Comparison of ENCODE assay signal across 9 cellular contexts in the genomic region with DNA sequence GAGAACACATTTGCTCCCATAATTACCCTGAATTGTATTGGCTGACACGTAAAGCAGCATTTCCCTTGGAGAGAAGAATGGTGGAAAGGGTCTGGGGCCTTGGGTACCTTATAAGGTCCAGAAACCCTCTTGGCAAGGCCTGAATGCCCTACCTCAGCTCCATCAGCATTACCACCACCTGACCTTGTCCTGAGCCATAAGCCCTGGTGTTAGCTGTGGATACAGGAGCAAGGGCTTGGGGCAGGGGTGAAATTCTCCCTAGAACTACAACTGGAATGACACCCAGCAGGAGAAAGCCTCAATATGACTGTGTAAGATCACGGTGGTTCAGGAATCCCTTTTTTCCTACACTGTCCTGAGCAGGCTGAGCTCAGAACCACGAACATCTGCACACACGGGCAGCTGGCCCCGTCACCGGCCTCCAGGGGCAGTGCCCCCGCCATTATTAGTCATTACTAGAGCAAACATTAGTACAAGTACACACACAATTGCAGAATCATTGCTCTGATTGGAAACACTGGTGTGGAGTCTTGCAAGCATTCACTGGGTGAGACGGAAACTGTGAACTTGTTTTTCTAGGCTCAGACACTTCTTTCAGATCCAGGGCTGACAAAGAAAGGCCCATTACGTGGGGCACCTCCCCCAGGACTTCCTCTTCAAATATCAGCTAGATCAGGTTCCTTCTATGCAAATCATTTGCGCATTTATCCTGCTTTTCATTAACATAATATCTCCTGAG. TPM values are rescaled to one million over a fixed set of nuclear protein-coding genes. Genes with fewer than 3 reads are reported as not detected.
DNase-seq lines count a peak whose midpoint lies in the region; ATAC-seq, FAIRE-seq and TF ChIP-seq lines count a peak whose summit lies in the region.
"Had no signal": no experiment of that assay in that cellular context is flagged by ENCODE, and none has a peak within 500 bp of the region (broad histone marks: within the 10 kb centered on the region; RNA-seq: fewer than 3 reads in every experiment).

No MANE protein-coding gene starts in this region.

- WGBS in SK-N-SH (ENCODE audit: low lambda C conversion rate): 11% methylated on average over 9 of the region's 10 CpGs

- no peak; the same call in 2 of the 3 replicates for ATAC-seq in SK-N-SH treated with all-trans-retinoic acid at 6 μM for 48 hours

- DNase-seq in SK-N-SH (no peak), HCEC 1CT (peak; percentile 69), NCI-H2227 (lab: John Stamatoyannopoulos, UW; ENCODE audit: unreplicated experiment) (peak; percentile 27), epithelial cell of esophagus (ENCODE audit: low read depth) (peak; percentile 92), urothelium cell line (ENCODE audit: low spot score) (peak; percentile 29), C1 segment of cervical spinal cord (lab: John Stamatoyannopoulos, UW) (no peak), iPS-NIHi11 (ENCODE audit: low spot score) (no peak)

- no peaks in the 10 kb centered on the region for H3F3A ChIP-seq in SK-N-SH (replicated peaks; ENCODE audit: insufficient read depth)

- no peak for TF ChIP-seq RAD21 in SK-N-SH (IDR thresholded peaks at IDR 0.05; ENCODE audit: low read length)

- no peaks in the 10 kb centered on the region for H3K9me2 ChIP-seq in SK-N-SH

- H2AFZ ChIP-seq in SK-N-SH (ENCODE audit: low read depth): no peak overlapping the region

- TF ChIP-seq CTCF in SK-N-SH (IDR thresholded peaks at IDR 0.05): no peak
- no peak for TF ChIP-seq CTCF in epithelial cell of esophagus (IDR thresholded peaks at IDR 0.05; ENCODE audit: insufficient read depth, low read depth, low read length, missing control alignments)

- no peak overlapping the region for H3K27ac ChIP-seq in SK-N-SH (ENCODE audit: low read depth in 2 of 2, low read length in 1 of 2)
- H3K27ac ChIP-seq: neutrophil had no signal

- POLR2A ChIA-PET in SK-N-SH (lab: Yijun Ruan, JAX): no interaction called here

- H3K79me2 ChIP-seq in SK-N-SH (ENCODE audit: insufficient read depth): no peaks in the 10 kb centered on the region

- H3K36me3 ChIP-seq in SK-N-SH (replicated peaks in 1 of 2; ENCODE audit: control insufficient read depth in 1 of 2, insufficient read depth in 2 of 2, low read length in 1 of 2): no peaks in the 10 kb centered on the region
- H3K36me3 ChIP-seq: neutrophil had no signal

- FAIRE-seq in urothelium cell line (lab: Jason Lieb, UNC): no peak

- no peaks in the 10 kb centered on the region for H4K20me1 ChIP-seq in SK-N-SH (ENCODE audit: insufficient read depth)

- H3K4me3 ChIP-seq in SK-N-SH (ENCODE audit: low read depth in 2 of 2, low read length in 1 of 2) (no peak overlapping the region), epithelial cell of esophagus (ENCODE audit: low read length) (no peak overlapping the region)

- H3K4me2 ChIP-seq in SK-N-SH: 0 out of 2 replicates have a peak overlapping the region, but pooled peaks have one; percentile 19

- peaks cover 45% of the 10 kb centered on the region for H3K27me3 ChIP-seq in SK-N-SH (ENCODE audit: insufficient read depth)
- H3K27me3 ChIP-seq: neutrophil had no signal

- CTCF ChIA-PET in SK-N-SH (lab: Yijun Ruan, JAX): no interaction called here

- no peak overlapping the region for H3K9ac ChIP-seq in SK-N-SH

- no peaks in the 10 kb centered on the region for H3K9me3 ChIP-seq in SK-N-SH
- H3K9me3 ChIP-seq: neutrophil had no signal

- H3K4me1 ChIP-seq in SK-N-SH (ENCODE audit: control insufficient read depth in 1 of 2, insufficient read depth in 2 of 2, low read depth in 1 of 2, low read length in 1 of 2): no peaks in the 10 kb centered on the region

- TF ChIP-seq EP300 in SK-N-SH (IDR thresholded peaks at IDR 0.05; ENCODE audit: borderline replicate concordance in 1 of 2, low read depth in 1 of 2, low read length in 1 of 2): no peak

TF ChIP-seq in SK-N-SH, 30 proteins besides CTCF, POLR2A, EP300 and RAD21:
- TF ChIP-seq MEF2A (IDR thresholded peaks at IDR 0.05; ENCODE audit: borderline replicate concordance, low read depth): no peak
- TF ChIP-seq FOSL2 (IDR thresholded peaks at IDR 0.05; ENCODE audit: borderline replicate concordance, low read depth): no peak
- no peak for TF ChIP-seq YY1 (IDR thresholded peaks at IDR 0.05; ENCODE audit: low read depth)
- TF ChIP-seq JUND (IDR thresholded peaks at IDR 0.05): no peak
- TF ChIP-seq FOXM1 (IDR thresholded peaks at IDR 0.05; ENCODE audit: low read depth): no peak
- no peak for TF ChIP-seq NFIC (IDR thresholded peaks at IDR 0.05; ENCODE audit: borderline replicate concordance)
- TF ChIP-seq ZBTB33 (IDR thresholded peaks at IDR 0.05; ENCODE audit: borderline replicate concordance, low read depth): no peak
- no peak for TF ChIP-seq PBX3 (IDR thresholded peaks at IDR 0.05)

TF ChIP-seq in SK-N-SH treated with all-trans-retinoic acid at 6 μM for 48 hours, 23 proteins besides CTCF, POLR2A, EP300 and RAD21:
- TF ChIP-seq ZNF8 (CRISPR knock-in tag; IDR thresholded peaks at IDR 0.05) (no peak), SNAI2 (CRISPR knock-in tag; IDR thresholded peaks at IDR 0.05) (no peak), TCF4 (CRISPR knock-in tag; IDR thresholded peaks at IDR 0.05; ENCODE audit: borderline replicate concordance) (no peak)
- TF ChIP-seq, protein P1, sequence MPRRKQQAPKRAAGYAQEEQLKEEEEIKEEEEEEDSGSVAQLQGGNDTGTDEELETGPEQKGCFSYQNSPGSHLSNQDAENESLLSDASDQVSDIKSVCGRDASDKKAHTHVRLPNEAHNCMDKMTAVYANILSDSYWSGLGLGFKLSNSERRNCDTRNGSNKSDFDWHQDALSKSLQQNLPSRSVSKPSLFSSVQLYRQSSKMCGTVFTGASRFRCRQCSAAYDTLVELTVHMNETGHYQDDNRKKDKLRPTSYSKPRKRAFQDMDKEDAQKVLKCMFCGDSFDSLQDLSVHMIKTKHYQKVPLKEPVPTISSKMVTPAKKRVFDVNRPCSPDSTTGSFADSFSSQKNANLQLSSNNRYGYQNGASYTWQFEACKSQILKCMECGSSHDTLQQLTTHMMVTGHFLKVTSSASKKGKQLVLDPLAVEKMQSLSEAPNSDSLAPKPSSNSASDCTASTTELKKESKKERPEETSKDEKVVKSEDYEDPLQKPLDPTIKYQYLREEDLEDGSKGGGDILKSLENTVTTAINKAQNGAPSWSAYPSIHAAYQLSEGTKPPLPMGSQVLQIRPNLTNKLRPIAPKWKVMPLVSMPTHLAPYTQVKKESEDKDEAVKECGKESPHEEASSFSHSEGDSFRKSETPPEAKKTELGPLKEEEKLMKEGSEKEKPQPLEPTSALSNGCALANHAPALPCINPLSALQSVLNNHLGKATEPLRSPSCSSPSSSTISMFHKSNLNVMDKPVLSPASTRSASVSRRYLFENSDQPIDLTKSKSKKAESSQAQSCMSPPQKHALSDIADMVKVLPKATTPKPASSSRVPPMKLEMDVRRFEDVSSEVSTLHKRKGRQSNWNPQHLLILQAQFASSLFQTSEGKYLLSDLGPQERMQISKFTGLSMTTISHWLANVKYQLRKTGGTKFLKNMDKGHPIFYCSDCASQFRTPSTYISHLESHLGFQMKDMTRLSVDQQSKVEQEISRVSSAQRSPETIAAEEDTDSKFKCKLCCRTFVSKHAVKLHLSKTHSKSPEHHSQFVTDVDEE (CRISPR knock-in tag; IDR thresholded peaks at IDR 0.05): no peak
TF ChIP-seq in SK-N-SH treated with all-trans-retinoic acid at 6 μM for 48 hours: peak in this region for 0.

RNA-seq across cellular contexts. Expression of gene MTIF3, which starts 26.7 kb away (rescaled TPM):
- polyA plus RNA-seq in SK-N-SH (2012; rRNA removed): 29.5 and 35.6 TPM in 2 replicates
- 36.4 and 56.6 TPM in 2 replicates for polyA plus RNA-seq in SK-N-SH (2012; cell fraction: cytosol; rRNA removed)
- polyA plus RNA-seq in SK-N-SH (2012; cell fraction: nucleus; rRNA removed): 42.6 and 50.7 TPM in 2 replicates

RNA-seq across cellular contexts. Expression of gene GTF3A, which starts 52.7 kb away (rescaled TPM):
- 57.1 and 75.4 TPM in 2 replicates for polyA plus RNA-seq in SK-N-SH (2012; rRNA removed)
- polyA plus RNA-seq in SK-N-SH (2012; cell fraction: cytosol; rRNA removed): 113 and 132 TPM in 2 replicates
- polyA plus RNA-seq in SK-N-SH (2012; cell fraction: nucleus; rRNA removed): 32.3 and 39.3 TPM in 2 replicates

Comparison
In these comparisons a context has a peak if more than half of its experiments do, and no peak if none do; other contexts are left out.
1. DNase-seq: peak in HCEC 1CT (single experiment), NCI-H2227 (single experiment), epithelial cell of esophagus (single experiment) and urothelium cell line (single experiment); none in SK-N-SH (single experiment), C1 segment of cervical spinal cord (0 of 14) and iPS-NIHi11 (single experiment).